ENCODE assay signal across 8 cellular contexts in the genomic region with DNA sequence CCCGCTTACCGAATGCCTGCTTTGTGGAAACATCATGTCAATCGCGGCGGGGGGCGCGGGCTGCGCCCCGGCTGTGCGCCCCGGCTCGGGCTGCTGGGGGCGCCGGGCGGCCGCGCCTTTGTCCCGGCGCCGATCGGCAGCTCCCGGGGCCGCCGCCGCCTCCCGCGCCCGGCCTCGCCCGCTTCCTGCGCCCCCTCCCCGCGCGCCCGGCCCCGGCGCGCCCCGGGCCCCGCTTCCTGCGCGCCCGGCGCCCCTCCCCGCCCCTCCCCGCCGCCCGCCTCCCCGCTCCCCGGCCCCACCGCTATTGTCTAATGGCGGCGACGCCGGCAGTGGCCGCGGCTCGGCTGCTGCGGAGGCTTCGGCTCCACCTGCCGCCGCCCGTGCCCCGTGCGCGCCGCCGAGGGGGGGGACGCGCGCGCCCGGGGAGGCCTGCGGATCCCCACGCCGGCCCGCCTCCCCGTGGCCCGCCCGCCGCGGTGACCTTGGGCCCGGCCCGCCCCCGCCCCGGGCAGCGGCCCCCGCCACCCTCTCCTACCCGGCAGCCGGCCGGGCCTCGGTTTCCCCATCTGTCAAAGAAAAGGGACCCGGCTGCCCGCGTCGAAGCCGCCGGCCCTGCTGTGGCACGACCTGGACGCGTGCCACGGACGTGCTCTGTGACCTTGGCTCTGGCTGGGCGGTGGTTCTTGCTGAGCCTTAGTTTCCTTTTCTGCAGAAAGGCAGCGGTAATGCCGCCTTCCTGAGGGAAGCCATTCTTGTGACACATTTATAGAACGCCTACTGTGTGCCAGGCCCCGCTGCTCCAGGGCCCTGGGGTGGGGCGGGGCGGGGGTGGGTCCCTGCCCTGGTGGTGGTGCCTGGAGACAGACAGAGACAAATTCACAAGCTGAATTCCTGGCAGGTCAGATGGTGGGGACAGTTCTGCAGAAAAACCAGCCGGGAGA. TPM values are rescaled to one million over a fixed set of nuclear protein-coding genes. Genes with fewer than 3 reads are reported as not detected.
DNase-seq lines count a peak whose midpoint lies in the region; TF ChIP-seq lines count a peak whose summit lies in the region.

A gene with protein sequence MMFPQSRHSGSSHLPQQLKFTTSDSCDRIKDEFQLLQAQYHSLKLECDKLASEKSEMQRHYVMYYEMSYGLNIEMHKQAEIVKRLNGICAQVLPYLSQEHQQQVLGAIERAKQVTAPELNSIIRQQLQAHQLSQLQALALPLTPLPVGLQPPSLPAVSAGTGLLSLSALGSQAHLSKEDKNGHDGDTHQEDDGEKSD (minus strand): TSS at position 331 of the 941 bp plus-strand sequence. CDS start 295 bp downstream, at position 36.

- peak; percentile 13 for DNase-seq in NCI-H1694 (lab: John Stamatoyannopoulos, UW)
- no peak for DNase-seq in NCI-H1694 treated with DMSO at 0.1 percent for 48 hours (lab: John Stamatoyannopoulos, UW)
- peak; percentile 80 for DNase-seq in NCI-H2196 (lab: John Stamatoyannopoulos, UW; ENCODE audit: unreplicated experiment)
- DNase-seq in mesothelial cell of epicardium (ENCODE audit: low spot score in 2 of 2, unreplicated experiment in 2 of 2): peak; percentile 39 to 57
- peak; percentile 47 to 58 for DNase-seq in stimulated activated CD8-positive, alpha-beta memory T cell treated with anti-CD3 and anti-CD28 coated beads, Interleukin-2, amount 100 ng/mL, for 1 hour (ENCODE audit: low read depth in 2 of 2)
- no peak for DNase-seq in GF-D8 (lab: John Stamatoyannopoulos, UW)

- H3K36me3 Mint-ChIP-seq in mesothelial cell of epicardium: peaks cover 8% of the 10 kb centered on the region

- CTCF ChIA-PET in activated CD8-positive, alpha-beta memory T cell treated with anti-CD3 and anti-CD28 coated beads for 36 hours (lab: Charles Lee): interaction anchor here (0.8 to 2.3 kb wide), 4 partner anchors 13 to 41 kb away, joined by 3 to 10 read pairs (median 4); no protein-coding TSS in a partner anchor

- H3K36me3 ChIP-seq in endocrine pancreas (ENCODE audit: control insufficient read depth, insufficient read depth, low read length): no peaks in the 10 kb centered on the region

- peak within 1 kb of the TSS; percentile 90 for H3K27ac Mint-ChIP-seq in mesothelial cell of epicardium

- no peak for TF ChIP-seq CTCF in mesothelial cell of epicardium (IDR thresholded peaks at IDR 0.05; ENCODE audit: unreplicated experiment)

- H3K9ac ChIP-seq in endocrine pancreas (ENCODE audit: control insufficient read depth, insufficient read depth, low read length): peak within 1 kb of the TSS; percentile 62

- H3K27me3 Mint-ChIP-seq in mesothelial cell of epicardium (ENCODE audit: low read depth): no peaks in the 10 kb centered on the region

- H3K9me3 ChIP-seq in endocrine pancreas (ENCODE audit: control insufficient read depth, low read length): no peaks in the 10 kb centered on the region

- H3K4me3 Mint-ChIP-seq in mesothelial cell of epicardium: peak within 1 kb of the TSS; percentile 79

- H3K4me1 Mint-ChIP-seq in mesothelial cell of epicardium: peaks cover 29% of the 10 kb centered on the region

- POLR2A ChIA-PET in activated CD8-positive, alpha-beta memory T cell treated with anti-CD3 and anti-CD28 coated beads for 36 hours (lab: Charles Lee): interaction anchor here (0.5 to 1.2 kb wide), 6 partner anchors 10 to 464 kb away, joined by 3 to 5 read pairs (median 3); no protein-coding TSS in a partner anchor

- H3K4me3 ChIP-seq in endocrine pancreas (ENCODE audit: control insufficient read depth, insufficient read depth, low read length): no peak within 1 kb of the TSS

- no peaks in the 10 kb centered on the region for H3K27me3 ChIP-seq in endocrine pancreas (ENCODE audit: control insufficient read depth, insufficient read depth, low read length)

- H3K9me3 Mint-ChIP-seq in mesothelial cell of epicardium: no peaks in the 10 kb centered on the region

- no peaks in the 10 kb centered on the region for H3K4me1 ChIP-seq in endocrine pancreas (ENCODE audit: control insufficient read depth, insufficient read depth, low read length)

RNA-seq across cellular contexts. Expression of the gene that starts here (rescaled TPM):
- 100 to 1,000 TPM; 278 to 282 TPM for total RNA-seq in activated CD8-positive, alpha-beta memory T cell treated with anti-CD3 and anti-CD28 coated beads for 36 hours
- total RNA-seq in mesothelial cell of epicardium: 411 to 417 TPM (median 413 TPM) in 3 replicates

Comparison
In these comparisons a context has a peak if more than half of its experiments do, and no peak if none do; other contexts are left out.
1. DNase-seq: peak in NCI-H1694 (single experiment), NCI-H2196 (single experiment), mesothelial cell of epicardium (2 of 2) and stimulated activated CD8-positive, alpha-beta memory T cell treated with anti-CD3 and anti-CD28 coated beads, Interleukin-2, amount 100 ng/mL, for 1 hour (2 of 2); none in NCI-H1694 treated with DMSO at 0.1 percent for 48 hours (single experiment) and GF-D8 (single experiment).